In genomic region chr9:126702501-126703329, GRCh38 we compare ENCODE assay signal across 8 cellular contexts.
DNase-seq lines count a peak whose midpoint lies in the region; ATAC-seq, FAIRE-seq and TF ChIP-seq lines count a peak whose summit lies in the region.

No MANE protein-coding gene starts in this region.

- H3K4me2 ChIP-seq in astrocyte (ENCODE audit: low read length): no peak overlapping the region

- TF ChIP-seq CTCF in astrocyte (IDR thresholded peaks at IDR 0.05; ENCODE audit: insufficient read depth, low read depth, low read length): peak; percentile 48
- peak; percentile 30 for TF ChIP-seq CTCF in liver (IDR thresholded peaks at IDR 0.05; ENCODE audit: low read depth, low read length, missing input control)

- H3K4me1 ChIP-seq in astrocyte (ENCODE audit: insufficient read depth, low read length): peaks cover 11% of the 10 kb centered on the region
- H3K4me1 ChIP-seq in liver (ENCODE audit: control insufficient read depth in 4 of 4, insufficient read depth in 4 of 4, low read length in 3 of 4): peaks cover 3 to 4% (median 4%) of the 10 kb centered on the region in 4 donors

- H3K9me3 Mint-ChIP-seq in astrocyte (ENCODE audit: unreplicated experiment): no peaks in the 10 kb centered on the region

- TF ChIP-seq RAD21 in liver (IDR thresholded peaks at IDR 0.05): no peak

- H3K27me3 ChIP-seq in astrocyte (ENCODE audit: insufficient read depth, low read length) (peaks cover 32% of the 10 kb centered on the region), liver (ENCODE audit: control insufficient read depth in 4 of 4, insufficient read depth in 4 of 4, low read length in 3 of 4) (peaks cover 0 to 13% (median 3%) of the 10 kb centered on the region in 4 donors)

- peaks cover 60% of the 10 kb centered on the region for H3K27me3 Mint-ChIP-seq in astrocyte (ENCODE audit: low read depth, unreplicated experiment)

- no peaks in the 10 kb centered on the region for H3K9me3 ChIP-seq in astrocyte (ENCODE audit: insufficient read depth, low read depth, low read length)
- H3K9me3 ChIP-seq in liver (ENCODE audit: control insufficient read depth in 4 of 4, low read length in 3 of 4): no peaks in the 10 kb centered on the region

- H3K27ac ChIP-seq in astrocyte (ENCODE audit: low read depth, low read length) (no peak overlapping the region), liver (ENCODE audit: low read depth in 1 of 2, low read length in 2 of 2) (no peak overlapping the region)

- no peak overlapping the region for H2AFZ ChIP-seq in astrocyte (ENCODE audit: low read depth, low read length)

- H3K36me3 ChIP-seq in astrocyte (ENCODE audit: insufficient read depth, low read length) (no peaks in the 10 kb centered on the region), liver (ENCODE audit: control insufficient read depth in 4 of 4, insufficient read depth in 3 of 4, low read depth in 1 of 4, low read length in 3 of 4) (no peaks in the 10 kb centered on the region)

- FAIRE-seq in astrocyte (lab: Jason Lieb, UNC): no peak

- no peaks in the 10 kb centered on the region for H4K20me1 ChIP-seq in astrocyte (ENCODE audit: insufficient read depth, low read length)

- no peak overlapping the region for H3K4me3 ChIP-seq in astrocyte (ENCODE audit: insufficient read depth, low read depth, low read length)
- no peak overlapping the region for H3K4me3 ChIP-seq in liver (ENCODE audit: low read depth in 1 of 3, low read length in 3 of 3)

- WGBS in liver: 33% methylated on average over 22 of the region's 22 CpGs

- H3K4me3 Mint-ChIP-seq in astrocyte (ENCODE audit: unreplicated experiment): no peak overlapping the region

- H3K4me1 Mint-ChIP-seq in astrocyte (ENCODE audit: low read depth, unreplicated experiment): peaks cover 10% of the 10 kb centered on the region

- H3K79me2 ChIP-seq in astrocyte (ENCODE audit: insufficient read depth, low read length): no peaks in the 10 kb centered on the region

- DNase-seq in D341Med (ENCODE audit: low spot score): peak; percentile 76
- peak; percentile 40 for DNase-seq in NAMALWA (ENCODE audit: low spot score)
- DNase-seq in astrocyte (ENCODE audit: low read depth): no peak
- DNase-seq in middle frontal gyrus (ENCODE audit: extremely low spot score, low spot score): no peak
- DNase-seq in T1000 (lab: John Stamatoyannopoulos, UW): no peak
- no peak for DNase-seq in HT-29 (ENCODE audit: low spot score)

- ATAC-seq in GM21576 (IDR thresholded peaks at IDR 0.05; ENCODE audit: unreplicated experiment): no peak

- H3K9ac ChIP-seq in astrocyte (ENCODE audit: low read length) (no peak overlapping the region), liver (ENCODE audit: low read depth in 1 of 2, low read length in 2 of 2) (no peak overlapping the region)

- no peaks in the 10 kb centered on the region for H3K36me3 Mint-ChIP-seq in astrocyte (ENCODE audit: low read depth, unreplicated experiment)

- no peak overlapping the region for H3K27ac Mint-ChIP-seq in astrocyte (ENCODE audit: unreplicated experiment)

TF ChIP-seq in liver, 16 proteins besides CTCF, POLR2A, EP300 and RAD21:
- no peak for TF ChIP-seq REST (IDR thresholded peaks at IDR 0.05)
- TF ChIP-seq EGR1 (IDR thresholded peaks at IDR 0.05; ENCODE audit: low read depth in 2 of 2): no peak
- no peak for TF ChIP-seq RXRA (IDR thresholded peaks at IDR 0.05)
- TF ChIP-seq HNF4G (IDR thresholded peaks at IDR 0.05): no peak
- no peak for TF ChIP-seq JUND (IDR thresholded peaks at IDR 0.05)
- TF ChIP-seq, protein P1, sequence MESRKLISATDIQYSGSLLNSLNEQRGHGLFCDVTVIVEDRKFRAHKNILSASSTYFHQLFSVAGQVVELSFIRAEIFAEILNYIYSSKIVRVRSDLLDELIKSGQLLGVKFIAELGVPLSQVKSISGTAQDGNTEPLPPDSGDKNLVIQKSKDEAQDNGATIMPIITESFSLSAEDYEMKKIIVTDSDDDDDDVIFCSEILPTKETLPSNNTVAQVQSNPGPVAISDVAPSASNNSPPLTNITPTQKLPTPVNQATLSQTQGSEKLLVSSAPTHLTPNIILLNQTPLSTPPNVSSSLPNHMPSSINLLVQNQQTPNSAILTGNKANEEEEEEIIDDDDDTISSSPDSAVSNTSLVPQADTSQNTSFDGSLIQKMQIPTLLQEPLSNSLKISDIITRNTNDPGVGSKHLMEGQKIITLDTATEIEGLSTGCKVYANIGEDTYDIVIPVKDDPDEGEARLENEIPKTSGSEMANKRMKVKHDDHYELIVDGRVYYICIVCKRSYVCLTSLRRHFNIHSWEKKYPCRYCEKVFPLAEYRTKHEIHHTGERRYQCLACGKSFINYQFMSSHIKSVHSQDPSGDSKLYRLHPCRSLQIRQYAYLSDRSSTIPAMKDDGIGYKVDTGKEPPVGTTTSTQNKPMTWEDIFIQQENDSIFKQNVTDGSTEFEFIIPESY (IDR thresholded peaks at IDR 0.05): no peak
- no peak for TF ChIP-seq FOXA1 (IDR thresholded peaks at IDR 0.05)

Comparison
In these comparisons a context has a peak if more than half of its experiments do, and no peak if none do; other contexts are left out.
1. DNase-seq: peak in D341Med (single experiment) and NAMALWA (single experiment); none in astrocyte (single experiment), middle frontal gyrus (single experiment), T1000 (single experiment) and HT-29 (single experiment).